Comparison of ENCODE assay signal across 17 cellular contexts in genomic region chr14:33849455-33849801, GRCh38.
"Had no signal": no experiment of that assay in that cellular context is flagged by ENCODE, and none has a peak within 500 bp of the region (broad histone marks: within the 10 kb centered on the region; RNA-seq: fewer than 3 reads in every experiment).

No MANE protein-coding gene starts in this region.

- H3K4me3 Mint-ChIP-seq: activated CD4-positive, alpha-beta memory T cell treated with anti-CD3 and anti-CD28 coated beads for 36 hours; activated CD4-positive, alpha-beta T cell treated with anti-CD3 and anti-CD28 coated beads for 36 hours; activated naive CD4-positive, alpha-beta T cell treated with anti-CD3 and anti-CD28 coated beads, Interleukin-2, amount 50 U/mL, for 24 hours; activated T-cell treated with anti-CD3 and anti-CD28 coated beads, Interleukin-2, amount 50 U/mL, for 4 hours; natural killer cell; stimulated activated naive CD8-positive, alpha-beta T cell treated with anti-CD3 and anti-CD28 coated beads, Interleukin-15, amount 100 ng/mL, for 72 hours; T-helper 17 cell had no signal

- H3K27ac Mint-ChIP-seq: activated CD4-positive, alpha-beta memory T cell treated with anti-CD3 and anti-CD28 coated beads for 36 hours; activated CD4-positive, alpha-beta T cell treated with anti-CD3 and anti-CD28 coated beads for 36 hours; activated naive CD4-positive, alpha-beta T cell treated with anti-CD3 and anti-CD28 coated beads, Interleukin-2, amount 50 U/mL, for 24 hours; natural killer cell; stimulated activated naive CD8-positive, alpha-beta T cell treated with anti-CD3 and anti-CD28 coated beads, Interleukin-15, amount 100 ng/mL, for 72 hours; T-helper 17 cell had no signal

- H3K9me3 ChIP-seq: body of pancreas, psoas muscle, spleen, thoracic aorta, upper lobe of right lung had no signal

- H3K27ac ChIP-seq: body of pancreas, foreskin keratinocyte, psoas muscle, spleen, thoracic aorta, upper lobe of right lung had no signal

- H3K4me1 Mint-ChIP-seq: activated CD4-positive, alpha-beta T cell treated with anti-CD3 and anti-CD28 coated beads for 36 hours; activated naive CD4-positive, alpha-beta T cell treated with anti-CD3 and anti-CD28 coated beads, Interleukin-2, amount 50 U/mL, for 24 hours; natural killer cell; stimulated activated naive CD8-positive, alpha-beta T cell treated with anti-CD3 and anti-CD28 coated beads, Interleukin-15, amount 100 ng/mL, for 72 hours had no signal

- H3K4me1 ChIP-seq: body of pancreas, foreskin keratinocyte, psoas muscle, spleen, upper lobe of right lung had no signal

- H3K27me3 ChIP-seq: body of pancreas, spleen, upper lobe of right lung had no signal

- H3K9me3 Mint-ChIP-seq: activated CD4-positive, alpha-beta memory T cell treated with anti-CD3 and anti-CD28 coated beads for 36 hours; activated naive CD4-positive, alpha-beta T cell treated with anti-CD3 and anti-CD28 coated beads, Interleukin-2, amount 50 U/mL, for 24 hours; activated T-cell treated with anti-CD3 and anti-CD28 coated beads, Interleukin-2, amount 50 U/mL, for 4 hours; natural killer cell; stimulated activated naive CD8-positive, alpha-beta T cell treated with anti-CD3 and anti-CD28 coated beads, Interleukin-15, amount 100 ng/mL, for 72 hours had no signal

- DNase-seq: activated effector memory CD4-positive, alpha-beta T cell treated with Interleukin-2 at 50 U/mL for 16 hours; activated T-cell treated with anti-CD3 and anti-CD28 coated beads, Interleukin-2, amount 50 U/mL, for 4 hours; central memory CD4-positive, alpha-beta T cell; cortex of kidney; effector CD8-positive, alpha-beta T cell; natural killer cell; spleen; T-helper 17 cell; upper lobe of right lung had no signal

- H3K36me3 Mint-ChIP-seq: activated CD4-positive, alpha-beta memory T cell treated with anti-CD3 and anti-CD28 coated beads for 36 hours; activated naive CD4-positive, alpha-beta T cell treated with anti-CD3 and anti-CD28 coated beads, Interleukin-2, amount 50 U/mL, for 24 hours; natural killer cell had no signal

- H3K36me3 ChIP-seq: spleen, thoracic aorta, upper lobe of right lung had no signal

- H3K27me3 Mint-ChIP-seq: activated CD4-positive, alpha-beta memory T cell treated with anti-CD3 and anti-CD28 coated beads for 36 hours; activated CD4-positive, alpha-beta T cell treated with anti-CD3 and anti-CD28 coated beads for 36 hours; activated naive CD4-positive, alpha-beta T cell treated with anti-CD3 and anti-CD28 coated beads, Interleukin-2, amount 50 U/mL, for 24 hours; stimulated activated naive CD8-positive, alpha-beta T cell treated with anti-CD3 and anti-CD28 coated beads, Interleukin-15, amount 100 ng/mL, for 72 hours had no signal

- H3K4me3 ChIP-seq: body of pancreas, psoas muscle, spleen, thoracic aorta, upper lobe of right lung had no signal

- ATAC-seq: activated T-cell treated with anti-CD3 and anti-CD28 coated beads, Interleukin-2, amount 50 U/mL, for 4 hours; natural killer cell; stimulated activated naive CD8-positive, alpha-beta T cell treated with anti-CD3 and anti-CD28 coated beads, Interleukin-15, amount 100 ng/mL, for 72 hours; T-helper 17 cell had no signal
